ENCODE assay signal across 1 cellular context in genomic region chr20:17772005-17772343, GRCh38.
TF ChIP-seq lines count a peak whose summit lies in the region.

No MANE protein-coding gene starts in this region.

TF ChIP-seq in HepG2, 621 proteins besides CTCF, POLR2A, EP300 and RAD21 (continued from another document):
- TF ChIP-seq ZNF205 (CRISPR knock-in tag; IDR thresholded peaks at IDR 0.05) = 0 out of 2 replicates have a peak, but pooled peaks have one; percentile 7
- TF ChIP-seq, protein P1, sequence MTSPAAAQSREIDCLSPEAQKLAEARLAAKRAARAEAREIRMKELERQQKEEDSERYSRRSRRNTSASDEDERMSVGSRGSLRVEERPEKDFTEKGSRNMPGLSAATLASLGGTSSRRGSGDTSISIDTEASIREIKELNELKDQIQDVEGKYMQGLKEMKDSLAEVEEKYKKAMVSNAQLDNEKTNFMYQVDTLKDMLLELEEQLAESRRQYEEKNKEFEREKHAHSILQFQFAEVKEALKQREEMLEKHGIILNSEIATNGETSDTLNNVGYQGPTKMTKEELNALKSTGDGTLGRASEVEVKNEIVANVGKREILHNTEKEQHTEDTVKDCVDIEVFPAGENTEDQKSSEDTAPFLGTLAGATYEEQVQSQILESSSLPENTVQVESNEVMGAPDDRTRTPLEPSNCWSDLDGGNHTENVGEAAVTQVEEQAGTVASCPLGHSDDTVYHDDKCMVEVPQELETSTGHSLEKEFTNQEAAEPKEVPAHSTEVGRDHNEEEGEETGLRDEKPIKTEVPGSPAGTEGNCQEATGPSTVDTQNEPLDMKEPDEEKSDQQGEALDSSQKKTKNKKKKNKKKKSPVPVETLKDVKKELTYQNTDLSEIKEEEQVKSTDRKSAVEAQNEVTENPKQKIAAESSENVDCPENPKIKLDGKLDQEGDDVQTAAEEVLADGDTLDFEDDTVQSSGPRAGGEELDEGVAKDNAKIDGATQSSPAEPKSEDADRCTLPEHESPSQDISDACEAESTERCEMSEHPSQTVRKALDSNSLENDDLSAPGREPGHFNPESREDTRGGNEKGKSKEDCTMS (CRISPR knock-in tag; conservative IDR thresholded peaks at IDR 0.05) = no peak
- TF ChIP-seq THAP11 (CRISPR knock-in tag; IDR thresholded peaks at IDR 0.05) = no peak
- no peak for TF ChIP-seq NR2F6 (IDR thresholded peaks at IDR 0.05)
- no peak for TF ChIP-seq NR2F6 (CRISPR knock-in tag; IDR thresholded peaks at IDR 0.05)
- TF ChIP-seq, protein P2, sequence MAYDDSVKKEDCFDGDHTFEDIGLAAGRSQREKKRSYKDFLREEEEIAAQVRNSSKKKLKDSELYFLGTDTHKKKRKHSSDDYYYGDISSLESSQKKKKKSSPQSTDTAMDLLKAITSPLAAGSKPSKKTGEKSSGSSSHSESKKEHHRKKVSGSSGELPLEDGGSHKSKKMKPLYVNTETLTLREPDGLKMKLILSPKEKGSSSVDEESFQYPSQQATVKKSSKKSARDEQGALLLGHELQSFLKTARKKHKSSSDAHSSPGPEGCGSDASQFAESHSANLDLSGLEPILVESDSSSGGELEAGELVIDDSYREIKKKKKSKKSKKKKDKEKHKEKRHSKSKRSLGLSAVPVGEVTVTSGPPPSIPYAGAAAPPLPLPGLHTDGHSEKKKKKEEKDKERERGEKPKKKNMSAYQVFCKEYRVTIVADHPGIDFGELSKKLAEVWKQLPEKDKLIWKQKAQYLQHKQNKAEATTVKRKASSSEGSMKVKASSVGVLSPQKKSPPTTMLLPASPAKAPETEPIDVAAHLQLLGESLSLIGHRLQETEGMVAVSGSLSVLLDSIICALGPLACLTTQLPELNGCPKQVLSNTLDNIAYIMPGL (CRISPR knock-in tag; IDR thresholded peaks at IDR 0.05; ENCODE audit: borderline replicate concordance in 1 of 2, low read depth in 1 of 2) = 0 out of 4 replicates have a peak, but pooled peaks of 1 of the 2 experiments have one; percentile 11
- TF ChIP-seq, protein P3, sequence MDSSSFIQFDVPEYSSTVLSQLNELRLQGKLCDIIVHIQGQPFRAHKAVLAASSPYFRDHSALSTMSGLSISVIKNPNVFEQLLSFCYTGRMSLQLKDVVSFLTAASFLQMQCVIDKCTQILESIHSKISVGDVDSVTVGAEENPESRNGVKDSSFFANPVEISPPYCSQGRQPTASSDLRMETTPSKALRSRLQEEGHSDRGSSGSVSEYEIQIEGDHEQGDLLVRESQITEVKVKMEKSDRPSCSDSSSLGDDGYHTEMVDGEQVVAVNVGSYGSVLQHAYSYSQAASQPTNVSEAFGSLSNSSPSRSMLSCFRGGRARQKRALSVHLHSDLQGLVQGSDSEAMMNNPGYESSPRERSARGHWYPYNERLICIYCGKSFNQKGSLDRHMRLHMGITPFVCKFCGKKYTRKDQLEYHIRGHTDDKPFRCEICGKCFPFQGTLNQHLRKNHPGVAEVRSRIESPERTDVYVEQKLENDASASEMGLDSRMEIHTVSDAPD (CRISPR knock-in tag; IDR thresholded peaks at IDR 0.05) = no peak
- 0 out of 2 replicates have a peak, but pooled peaks have one; percentile 14 for TF ChIP-seq SP140L (CRISPR knock-in tag; IDR thresholded peaks at IDR 0.05; ENCODE audit: borderline replicate concordance)
- TF ChIP-seq HIVEP1 (CRISPR knock-in tag; IDR thresholded peaks at IDR 0.05) = no peak
- 0 out of 2 replicates have a peak, but pooled peaks have one; percentile 15 for TF ChIP-seq MLX (CRISPR knock-in tag; IDR thresholded peaks at IDR 0.05)
- TF ChIP-seq ZNF878 (CRISPR knock-in tag; IDR thresholded peaks at IDR 0.05) = no peak
- 0 out of 2 replicates have a peak, but pooled peaks have one; percentile 2 for TF ChIP-seq ZFP90 (CRISPR knock-in tag; IDR thresholded peaks at IDR 0.05; ENCODE audit: borderline replicate concordance)
- TF ChIP-seq ZNF570 (CRISPR knock-in tag; IDR thresholded peaks at IDR 0.05; ENCODE audit: borderline replicate concordance) = no peak
- TF ChIP-seq ZNF609 (CRISPR knock-in tag; IDR thresholded peaks at IDR 0.05; ENCODE audit: borderline replicate concordance) = no peak
- peak; percentile 21; the same call in 1 of the 2 replicates for TF ChIP-seq ZSCAN9 (CRISPR knock-in tag; IDR thresholded peaks at IDR 0.05; ENCODE audit: borderline replicate concordance)
- TF ChIP-seq, protein P4, sequence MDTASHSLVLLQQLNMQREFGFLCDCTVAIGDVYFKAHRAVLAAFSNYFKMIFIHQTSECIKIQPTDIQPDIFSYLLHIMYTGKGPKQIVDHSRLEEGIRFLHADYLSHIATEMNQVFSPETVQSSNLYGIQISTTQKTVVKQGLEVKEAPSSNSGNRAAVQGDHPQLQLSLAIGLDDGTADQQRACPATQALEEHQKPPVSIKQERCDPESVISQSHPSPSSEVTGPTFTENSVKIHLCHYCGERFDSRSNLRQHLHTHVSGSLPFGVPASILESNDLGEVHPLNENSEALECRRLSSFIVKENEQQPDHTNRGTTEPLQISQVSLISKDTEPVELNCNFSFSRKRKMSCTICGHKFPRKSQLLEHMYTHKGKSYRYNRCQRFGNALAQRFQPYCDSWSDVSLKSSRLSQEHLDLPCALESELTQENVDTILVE (CRISPR knock-in tag; IDR thresholded peaks at IDR 0.05) = 0 out of 2 replicates have a peak, but pooled peaks have one; percentile 1
- TF ChIP-seq CHD4 (IDR thresholded peaks at IDR 0.05; ENCODE audit: borderline replicate concordance, low read length) = peak; percentile 54; the same call in 1 of the 2 replicates
- TF ChIP-seq TMF1 (CRISPR knock-in tag; IDR thresholded peaks at IDR 0.05; ENCODE audit: low read depth) = no peak
- no peak for TF ChIP-seq AFF4 (CRISPR knock-in tag; IDR thresholded peaks at IDR 0.05)
- TF ChIP-seq KDM5A (IDR thresholded peaks at IDR 0.05; ENCODE audit: borderline replicate concordance, low read length) = 0 out of 2 replicates have a peak, but pooled peaks have one; percentile 55
- no peak for TF ChIP-seq HDAC1 (CRISPR knock-in tag; IDR thresholded peaks at IDR 0.05)
